Comparison of ENCODE assay signal across 8 cellular contexts in the genomic region with DNA sequence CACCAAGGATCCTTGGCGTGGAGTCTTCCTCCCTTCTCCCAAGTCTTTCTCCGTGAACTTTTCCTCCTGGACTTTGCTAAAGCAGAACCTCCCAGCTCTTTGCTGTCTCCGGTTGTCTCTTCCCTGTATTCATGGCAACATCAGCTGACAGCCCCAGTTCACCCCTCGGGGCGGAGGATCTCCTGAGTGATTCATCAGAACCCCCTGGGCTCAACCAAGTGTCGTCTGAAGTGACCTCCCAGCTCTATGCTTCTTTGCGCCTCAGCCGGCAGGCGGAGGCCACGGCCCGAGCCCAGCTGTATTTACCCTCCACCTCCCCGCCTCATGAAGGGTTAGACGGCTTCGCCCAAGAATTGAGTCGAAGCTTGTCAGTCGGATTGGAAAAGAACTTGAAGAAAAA. TPM values are rescaled to one million over a fixed set of nuclear protein-coding genes. Genes with fewer than 3 reads are reported as not detected.
DNase-seq lines count a peak whose midpoint lies in the region; ATAC-seq and TF ChIP-seq lines count a peak whose summit lies in the region.

No MANE protein-coding gene starts in this region.

- H3K27ac Mint-ChIP-seq in activated CD8-positive, alpha-beta T cell treated with anti-CD3 and anti-CD28 coated beads for 36 hours: peak overlapping the region; percentile 94

- CTCF ChIA-PET in activated CD8-positive, alpha-beta T cell treated with anti-CD3 and anti-CD28 coated beads for 36 hours (lab: Charles Lee): interaction anchor here (0.7 to 8.2 kb wide), 19 partner anchors 11 to 186 kb away, joined by 3 to 90 read pairs (median 6); a partner anchor contains a TSS

- peaks cover 31% of the 10 kb centered on the region for H3K36me3 Mint-ChIP-seq in activated CD8-positive, alpha-beta T cell treated with anti-CD3 and anti-CD28 coated beads for 36 hours (ENCODE audit: low read depth)

- no peaks in the 10 kb centered on the region for H3K9me3 ChIP-seq in osteoblast (ENCODE audit: low read depth, low read length)

- H3K27me3 Mint-ChIP-seq in activated CD8-positive, alpha-beta T cell treated with anti-CD3 and anti-CD28 coated beads for 36 hours: no peaks in the 10 kb centered on the region

- POLR2A ChIA-PET in activated CD8-positive, alpha-beta T cell treated with anti-CD3 and anti-CD28 coated beads for 36 hours (lab: Charles Lee): interaction anchor here (0.7 to 2.3 kb wide), 18 partner anchors 8 to 315 kb away, joined by 3 to 17 read pairs (median 4); a partner anchor contains a TSS

- H3K4me1 ChIP-seq in osteoblast (ENCODE audit: insufficient read depth, low read length): peaks cover 32% of the 10 kb centered on the region

- ATAC-seq in activated CD8-positive, alpha-beta T cell treated with anti-CD3 and anti-CD28 coated beads for 36 hours: no peak
- ATAC-seq in GM19467 (IDR thresholded peaks at IDR 0.05; ENCODE audit: unreplicated experiment): no peak

- H3K4me3 ChIP-seq in LNCaP clone FGC (ENCODE audit: low read depth, low read length) (peak overlapping the region; percentile 93), fibroblast of villous mesenchyme (ENCODE audit: low read depth, low read length) (peak overlapping the region; percentile 89), osteoblast (ENCODE audit: insufficient read depth, low read length) (peak overlapping the region; percentile 99)

- peaks cover 27% of the 10 kb centered on the region for H3K36me3 ChIP-seq in osteoblast (ENCODE audit: insufficient read depth, low read length)

- H3K27ac ChIP-seq in osteoblast (ENCODE audit: low read depth, low read length): peak overlapping the region; percentile 89

- peaks cover 40% of the 10 kb centered on the region for H3K4me1 Mint-ChIP-seq in activated CD8-positive, alpha-beta T cell treated with anti-CD3 and anti-CD28 coated beads for 36 hours (ENCODE audit: low read depth)

- H4K20me1 ChIP-seq in osteoblast (ENCODE audit: insufficient read depth, low read length): peaks cover 2% of the 10 kb centered on the region

- peak; percentile 16; the same call in 1 of the 2 replicates for TF ChIP-seq CTCF in LNCaP clone FGC (IDR thresholded peaks at IDR 0.05; ENCODE audit: control insufficient read depth, extremely low read depth, insufficient read depth)
- TF ChIP-seq CTCF in activated CD8-positive, alpha-beta T cell treated with anti-CD3 and anti-CD28 coated beads for 36 hours (IDR thresholded peaks at IDR 0.05): no peak
- TF ChIP-seq CTCF in fibroblast of villous mesenchyme (IDR thresholded peaks at IDR 0.05; ENCODE audit: insufficient read depth, low read depth, low read length): peak; percentile 33
- TF ChIP-seq CTCF in osteoblast (IDR thresholded peaks at IDR 0.05; ENCODE audit: extremely low read depth, low read depth, low read length): peak; percentile 26

- intact Hi-C loops in activated CD8-positive, alpha-beta T cell treated with anti-CD3 and anti-CD28 coated beads for 36 hours (cut with micrococcal nuclease): no loop called here

- H3K79me2 ChIP-seq in osteoblast (ENCODE audit: insufficient read depth, low read length): peaks cover 54% of the 10 kb centered on the region

- H2AFZ ChIP-seq in osteoblast (ENCODE audit: low read length): peak overlapping the region; percentile 100

- peak; percentile 12 to 53 (median 30) for DNase-seq in NCI-H1417 (lab: John Stamatoyannopoulos, UW)
- DNase-seq in NCI-H1417 treated with DMSO at 0.1 percent for 48 hours (lab: John Stamatoyannopoulos, UW): no peak
- no peak for DNase-seq in LNCaP clone FGC (ENCODE audit: low read depth)
- DNase-seq in activated CD8-positive, alpha-beta T cell treated with anti-CD3 and anti-CD28 coated beads for 36 hours: peak; percentile 62
- peak; percentile 69 for DNase-seq in fibroblast of villous mesenchyme (ENCODE audit: low read depth)
- peak; percentile 95 for DNase-seq in osteoblast (ENCODE audit: insufficient read length, low spot score, missing footprints)
- no peak for DNase-seq in amniotic stem cell (lab: John Stamatoyannopoulos, UW)

- H3K4me2 ChIP-seq in osteoblast (ENCODE audit: insufficient read depth, low read length): peak overlapping the region; percentile 99

- no peaks in the 10 kb centered on the region for H3K9me3 Mint-ChIP-seq in activated CD8-positive, alpha-beta T cell treated with anti-CD3 and anti-CD28 coated beads for 36 hours

- peak overlapping the region; percentile 87 for H3K4me3 Mint-ChIP-seq in activated CD8-positive, alpha-beta T cell treated with anti-CD3 and anti-CD28 coated beads for 36 hours

- H3K27me3 ChIP-seq in osteoblast (ENCODE audit: insufficient read depth, low read length): no peaks in the 10 kb centered on the region

RNA-seq across cellular contexts. Expression of a gene that starts 0.9 kb away (rescaled TPM):
- 10 to 100 TPM; 48.4 to 54.1 TPM for total RNA-seq in activated CD8-positive, alpha-beta T cell treated with anti-CD3 and anti-CD28 coated beads for 36 hours
- total RNA-seq in fibroblast of villous mesenchyme: 21.3 and 25.5 TPM in 2 replicates
- total RNA-seq in osteoblast: 20.6 and 21.5 TPM in 2 replicates

RNA-seq across cellular contexts. Expression of a gene that starts 1.2 kb away (rescaled TPM):
- 100 to 1,000 TPM; 140 to 143 TPM for total RNA-seq in activated CD8-positive, alpha-beta T cell treated with anti-CD3 and anti-CD28 coated beads for 36 hours
- 42.7 and 47.4 TPM in 2 replicates for total RNA-seq in fibroblast of villous mesenchyme
- total RNA-seq in osteoblast: 26.1 and 27.4 TPM in 2 replicates

RNA-seq across cellular contexts. Expression of a gene that starts 3.3 kb away (rescaled TPM):
- 1 to 10 TPM; 7.2 to 7.6 TPM for total RNA-seq in activated CD8-positive, alpha-beta T cell treated with anti-CD3 and anti-CD28 coated beads for 36 hours
- total RNA-seq in fibroblast of villous mesenchyme: 1.3 and 1.7 TPM in 2 replicates
- total RNA-seq in osteoblast: under 0.01 and 0.29 TPM in 2 replicates

RNA-seq across cellular contexts. Expression of a gene that starts 16.9 kb away (rescaled TPM):
- 1 to 10 TPM; 5.1 to 5.2 TPM for total RNA-seq in activated CD8-positive, alpha-beta T cell treated with anti-CD3 and anti-CD28 coated beads for 36 hours
- total RNA-seq in fibroblast of villous mesenchyme: 2.2 and 4.2 TPM in 2 replicates
- 2.4 and 3.6 TPM in 2 replicates for total RNA-seq in osteoblast

RNA-seq across cellular contexts. Expression of a gene that starts 44.4 kb away (rescaled TPM):
- total RNA-seq in activated CD8-positive, alpha-beta T cell treated with anti-CD3 and anti-CD28 coated beads for 36 hours: 100 to 1,000 TPM; 130 to 139 TPM
- total RNA-seq in fibroblast of villous mesenchyme (103 and 111 TPM in 2 replicates), osteoblast (95.2 and 97.0 TPM in 2 replicates)

Comparison
In these comparisons a context has a peak if more than half of its experiments do, and no peak if none do; other contexts are left out.
1. DNase-seq: peak in NCI-H1417 (3 of 3), activated CD8-positive, alpha-beta T cell treated with anti-CD3 and anti-CD28 coated beads for 36 hours (single experiment), fibroblast of villous mesenchyme (single experiment) and osteoblast (single experiment); none in NCI-H1417 treated with DMSO at 0.1 percent for 48 hours (single experiment), LNCaP clone FGC (single experiment) and amniotic stem cell (single experiment).
2. Peak in every context shown above with its lines, with median percentiles within 50 percentile points of each other: H3K4me3 ChIP-seq.